Comparison of ENCODE assay signal across 2 cellular contexts in genomic region chr1:109256971-109257681, GRCh38.
TF ChIP-seq lines count a peak whose summit lies in the region.

No MANE protein-coding gene starts in this region.

TF ChIP-seq in Ishikawa, 13 proteins besides CTCF, POLR2A, EP300 and RAD21:
- TF ChIP-seq EGR1 (IDR thresholded peaks at IDR 0.05) (peak; percentile 69), YY1 (IDR thresholded peaks at IDR 0.05; ENCODE audit: low read depth) (no peak)
TF ChIP-seq in Ishikawa: peak in this region for 1.

TF ChIP-seq in K562, 482 proteins besides CTCF, POLR2A, EP300 and RAD21:
- TF ChIP-seq ZKSCAN1 (IDR thresholded peaks at IDR 0.05; ENCODE audit: low read depth, low read length) = peak; percentile 57; the same call in 1 of the 2 replicates
- no peak for TF ChIP-seq ZNF384 (IDR thresholded peaks at IDR 0.05; ENCODE audit: low read depth, low read length)
- peak; percentile 33; the same call in 1 of the 2 replicates for TF ChIP-seq BCOR (IDR thresholded peaks at IDR 0.05)
- TF ChIP-seq ZNF318 (IDR thresholded peaks at IDR 0.05; ENCODE audit: borderline replicate concordance in 1 of 2, low read depth in 1 of 2) = no peak
- TF ChIP-seq ZNF121 (CRISPR knock-in tag; conservative IDR thresholded peaks at IDR 0.05) = peak; percentile 95
